1 cellular context compared by ENCODE assay signal in the genomic region with DNA sequence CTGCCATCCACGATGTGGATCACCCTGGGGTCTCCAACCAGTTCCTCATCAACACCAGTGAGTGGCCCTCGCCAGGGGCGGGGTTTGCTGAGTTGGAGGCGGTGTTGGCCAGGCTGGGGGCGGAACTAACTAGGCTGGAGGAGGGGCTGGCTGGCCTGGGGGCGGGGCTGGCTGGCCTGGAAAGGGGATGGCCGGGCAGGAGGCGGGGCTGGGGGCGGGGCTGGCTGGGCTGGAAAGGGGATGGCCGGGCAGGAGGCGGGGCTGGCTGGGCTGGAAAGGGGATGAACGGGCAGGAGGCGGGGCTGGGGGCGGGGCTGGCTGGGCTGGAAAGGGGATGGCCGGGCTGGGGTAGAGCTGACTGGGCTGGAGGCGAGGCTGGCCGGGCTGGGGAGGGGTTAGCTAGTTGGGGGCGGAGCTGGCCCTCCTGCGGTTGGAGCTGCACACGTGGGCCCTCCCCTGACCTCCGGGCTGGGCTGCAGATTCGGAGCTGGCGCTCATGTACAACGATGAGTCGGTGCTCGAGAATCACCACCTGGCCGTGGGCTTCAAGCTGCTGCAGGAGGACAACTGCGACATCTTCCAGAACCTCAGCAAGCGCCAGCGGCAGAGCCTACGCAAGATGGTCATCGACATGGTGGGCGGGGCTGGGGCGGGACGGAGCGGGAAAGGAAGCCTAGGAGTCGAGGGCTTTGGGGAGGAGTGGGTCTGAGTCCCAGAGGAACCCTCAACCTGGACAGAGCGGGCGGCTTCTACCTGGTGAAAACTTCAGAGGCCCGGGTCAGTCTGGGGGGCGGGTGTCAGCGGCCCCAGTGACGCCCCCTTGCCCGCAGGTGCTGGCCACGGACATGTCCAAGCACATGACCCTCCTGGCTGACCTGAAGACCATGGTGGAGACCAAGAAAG.
TF ChIP-seq lines count a peak whose summit lies in the region.

No MANE protein-coding gene starts in this region.

TF ChIP-seq in GM12878, 131 proteins besides CTCF, POLR2A, EP300 and RAD21:
- no peak for TF ChIP-seq BMI1 (IDR thresholded peaks at IDR 0.05; ENCODE audit: borderline replicate concordance)
- TF ChIP-seq DPF2 (IDR thresholded peaks at IDR 0.05) = no peak
- TF ChIP-seq FOS (IDR thresholded peaks at IDR 0.05; ENCODE audit: borderline replicate concordance, extremely low read depth, insufficient read length) = no peak
- peak; percentile 49; the same call in 1 of the 2 replicates for TF ChIP-seq RUNX3 (IDR thresholded peaks at IDR 0.05; ENCODE audit: low read length)
- TF ChIP-seq IKZF1 (conservative IDR thresholded peaks at IDR 0.05) = no peak
- peak in 1 of 2 experiments; percentile 56; a peak in 1 of 4 replicates for TF ChIP-seq SRF (IDR thresholded peaks at IDR 0.05; ENCODE audit: low read depth in 2 of 2, low read length in 2 of 2)
- no peak for TF ChIP-seq MXI1 (IDR thresholded peaks at IDR 0.05; ENCODE audit: low read depth, low read length)
- peak; percentile 37; the same call in 1 of the 2 replicates for TF ChIP-seq SPI1 (IDR thresholded peaks at IDR 0.05; ENCODE audit: borderline replicate concordance, insufficient read depth, low read depth, low read length)
- TF ChIP-seq TAF1 (IDR thresholded peaks at IDR 0.05; ENCODE audit: borderline replicate concordance, low read depth, low read length) = no peak
- TF ChIP-seq BRCA1 (IDR thresholded peaks at IDR 0.05; ENCODE audit: low read depth, low read length) = no peak
- TF ChIP-seq, protein P1, sequence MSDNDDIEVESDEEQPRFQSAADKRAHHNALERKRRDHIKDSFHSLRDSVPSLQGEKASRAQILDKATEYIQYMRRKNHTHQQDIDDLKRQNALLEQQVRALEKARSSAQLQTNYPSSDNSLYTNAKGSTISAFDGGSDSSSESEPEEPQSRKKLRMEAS (IDR thresholded peaks at IDR 0.05; ENCODE audit: low read depth, low read length) = peak; percentile 47; the same call in 1 of the 2 replicates
- TF ChIP-seq HDAC2 (IDR thresholded peaks at IDR 0.05) = no peak
- TF ChIP-seq EED (IDR thresholded peaks at IDR 0.05; ENCODE audit: low read depth) = no peak
- TF ChIP-seq, protein P2, sequence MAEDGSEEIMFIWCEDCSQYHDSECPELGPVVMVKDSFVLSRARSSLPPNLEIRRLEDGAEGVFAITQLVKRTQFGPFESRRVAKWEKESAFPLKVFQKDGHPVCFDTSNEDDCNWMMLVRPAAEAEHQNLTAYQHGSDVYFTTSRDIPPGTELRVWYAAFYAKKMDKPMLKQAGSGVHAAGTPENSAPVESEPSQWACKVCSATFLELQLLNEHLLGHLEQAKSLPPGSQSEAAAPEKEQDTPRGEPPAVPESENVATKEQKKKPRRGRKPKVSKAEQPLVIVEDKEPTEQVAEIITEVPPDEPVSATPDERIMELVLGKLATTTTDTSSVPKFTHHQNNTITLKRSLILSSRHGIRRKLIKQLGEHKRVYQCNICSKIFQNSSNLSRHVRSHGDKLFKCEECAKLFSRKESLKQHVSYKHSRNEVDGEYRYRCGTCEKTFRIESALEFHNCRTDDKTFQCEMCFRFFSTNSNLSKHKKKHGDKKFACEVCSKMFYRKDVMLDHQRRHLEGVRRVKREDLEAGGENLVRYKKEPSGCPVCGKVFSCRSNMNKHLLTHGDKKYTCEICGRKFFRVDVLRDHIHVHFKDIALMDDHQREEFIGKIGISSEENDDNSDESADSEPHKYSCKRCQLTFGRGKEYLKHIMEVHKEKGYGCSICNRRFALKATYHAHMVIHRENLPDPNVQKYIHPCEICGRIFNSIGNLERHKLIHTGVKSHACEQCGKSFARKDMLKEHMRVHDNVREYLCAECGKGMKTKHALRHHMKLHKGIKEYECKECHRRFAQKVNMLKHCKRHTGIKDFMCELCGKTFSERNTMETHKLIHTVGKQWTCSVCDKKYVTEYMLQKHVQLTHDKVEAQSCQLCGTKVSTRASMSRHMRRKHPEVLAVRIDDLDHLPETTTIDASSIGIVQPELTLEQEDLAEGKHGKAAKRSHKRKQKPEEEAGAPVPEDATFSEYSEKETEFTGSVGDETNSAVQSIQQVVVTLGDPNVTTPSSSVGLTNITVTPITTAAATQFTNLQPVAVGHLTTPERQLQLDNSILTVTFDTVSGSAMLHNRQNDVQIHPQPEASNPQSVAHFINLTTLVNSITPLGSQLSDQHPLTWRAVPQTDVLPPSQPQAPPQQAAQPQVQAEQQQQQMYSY (CRISPR knock-in tag; IDR thresholded peaks at IDR 0.05) = no peak
- TF ChIP-seq, protein P3, sequence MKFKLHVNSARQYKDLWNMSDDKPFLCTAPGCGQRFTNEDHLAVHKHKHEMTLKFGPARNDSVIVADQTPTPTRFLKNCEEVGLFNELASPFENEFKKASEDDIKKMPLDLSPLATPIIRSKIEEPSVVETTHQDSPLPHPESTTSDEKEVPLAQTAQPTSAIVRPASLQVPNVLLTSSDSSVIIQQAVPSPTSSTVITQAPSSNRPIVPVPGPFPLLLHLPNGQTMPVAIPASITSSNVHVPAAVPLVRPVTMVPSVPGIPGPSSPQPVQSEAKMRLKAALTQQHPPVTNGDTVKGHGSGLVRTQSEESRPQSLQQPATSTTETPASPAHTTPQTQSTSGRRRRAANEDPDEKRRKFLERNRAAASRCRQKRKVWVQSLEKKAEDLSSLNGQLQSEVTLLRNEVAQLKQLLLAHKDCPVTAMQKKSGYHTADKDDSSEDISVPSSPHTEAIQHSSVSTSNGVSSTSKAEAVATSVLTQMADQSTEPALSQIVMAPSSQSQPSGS (IDR thresholded peaks at IDR 0.05; ENCODE audit: low read length) = no peak
- TF ChIP-seq RAD51 (IDR thresholded peaks at IDR 0.05) = peak; percentile 68; the same call in 1 of the 2 replicates
- peak; percentile 38; the same call in 1 of the 2 replicates for TF ChIP-seq HDGF (IDR thresholded peaks at IDR 0.05)
- TF ChIP-seq BCL11A (IDR thresholded peaks at IDR 0.05; ENCODE audit: low read depth, low read length) = no peak
- TF ChIP-seq NR2C2 (IDR thresholded peaks at IDR 0.05; ENCODE audit: borderline replicate concordance, control insufficient read depth, insufficient read length, low read depth) = no peak
- no peak for TF ChIP-seq CEBPB (IDR thresholded peaks at IDR 0.05; ENCODE audit: borderline replicate concordance in 1 of 2, low read depth in 2 of 2, low read length in 2 of 2)
- TF ChIP-seq, protein P4, sequence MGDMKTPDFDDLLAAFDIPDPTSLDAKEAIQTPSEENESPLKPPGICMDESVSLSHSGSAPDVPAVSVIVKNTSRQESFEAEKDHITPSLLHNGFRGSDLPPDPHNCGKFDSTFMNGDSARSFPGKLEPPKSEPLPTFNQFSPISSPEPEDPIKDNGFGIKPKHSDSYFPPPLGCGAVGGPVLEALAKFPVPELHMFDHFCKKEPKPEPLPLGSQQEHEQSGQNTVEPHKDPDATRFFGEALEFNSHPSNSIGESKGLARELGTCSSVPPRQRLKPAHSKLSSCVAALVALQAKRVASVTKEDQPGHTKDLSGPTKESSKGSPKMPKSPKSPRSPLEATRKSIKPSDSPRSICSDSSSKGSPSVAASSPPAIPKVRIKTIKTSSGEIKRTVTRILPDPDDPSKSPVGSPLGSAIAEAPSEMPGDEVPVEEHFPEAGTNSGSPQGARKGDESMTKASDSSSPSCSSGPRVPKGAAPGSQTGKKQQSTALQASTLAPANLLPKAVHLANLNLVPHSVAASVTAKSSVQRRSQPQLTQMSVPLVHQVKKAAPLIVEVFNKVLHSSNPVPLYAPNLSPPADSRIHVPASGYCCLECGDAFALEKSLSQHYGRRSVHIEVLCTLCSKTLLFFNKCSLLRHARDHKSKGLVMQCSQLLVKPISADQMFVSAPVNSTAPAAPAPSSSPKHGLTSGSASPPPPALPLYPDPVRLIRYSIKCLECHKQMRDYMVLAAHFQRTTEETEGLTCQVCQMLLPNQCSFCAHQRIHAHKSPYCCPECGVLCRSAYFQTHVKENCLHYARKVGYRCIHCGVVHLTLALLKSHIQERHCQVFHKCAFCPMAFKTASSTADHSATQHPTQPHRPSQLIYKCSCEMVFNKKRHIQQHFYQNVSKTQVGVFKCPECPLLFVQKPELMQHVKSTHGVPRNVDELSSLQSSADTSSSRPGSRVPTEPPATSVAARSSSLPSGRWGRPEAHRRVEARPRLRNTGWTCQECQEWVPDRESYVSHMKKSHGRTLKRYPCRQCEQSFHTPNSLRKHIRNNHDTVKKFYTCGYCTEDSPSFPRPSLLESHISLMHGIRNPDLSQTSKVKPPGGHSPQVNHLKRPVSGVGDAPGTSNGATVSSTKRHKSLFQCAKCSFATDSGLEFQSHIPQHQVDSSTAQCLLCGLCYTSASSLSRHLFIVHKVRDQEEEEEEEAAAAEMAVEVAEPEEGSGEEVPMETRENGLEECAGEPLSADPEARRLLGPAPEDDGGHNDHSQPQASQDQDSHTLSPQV (IDR thresholded peaks at IDR 0.05) = no peak
- no peak for TF ChIP-seq NFYA (IDR thresholded peaks at IDR 0.05; ENCODE audit: borderline replicate concordance, low read depth, low read length)
- TF ChIP-seq JUNB (IDR thresholded peaks at IDR 0.05) = no peak
- no peak for TF ChIP-seq RBBP5 (conservative IDR thresholded peaks at IDR 0.05)
- TF ChIP-seq MEF2A (IDR thresholded peaks at IDR 0.05; ENCODE audit: insufficient read depth, low read depth, low read length) = no peak
- TF ChIP-seq NFIC (IDR thresholded peaks at IDR 0.05; ENCODE audit: low read depth, low read length) = no peak
- TF ChIP-seq RELA (IDR thresholded peaks at IDR 0.05; ENCODE audit: borderline replicate concordance, partially characterized antibody) = no peak
- TF ChIP-seq SP1 (IDR thresholded peaks at IDR 0.05; ENCODE audit: low read depth, low read length) = no peak
- no peak for TF ChIP-seq YY1 (IDR thresholded peaks at IDR 0.05; ENCODE audit: low read depth, low read length)
- TF ChIP-seq MTA2 (IDR thresholded peaks at IDR 0.05; ENCODE audit: low read depth) = no peak
- TF ChIP-seq, protein P5, sequence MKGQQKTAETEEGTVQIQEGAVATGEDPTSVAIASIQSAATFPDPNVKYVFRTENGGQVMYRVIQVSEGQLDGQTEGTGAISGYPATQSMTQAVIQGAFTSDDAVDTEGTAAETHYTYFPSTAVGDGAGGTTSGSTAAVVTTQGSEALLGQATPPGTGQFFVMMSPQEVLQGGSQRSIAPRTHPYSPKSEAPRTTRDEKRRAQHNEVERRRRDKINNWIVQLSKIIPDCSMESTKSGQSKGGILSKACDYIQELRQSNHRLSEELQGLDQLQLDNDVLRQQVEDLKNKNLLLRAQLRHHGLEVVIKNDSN (IDR thresholded peaks at IDR 0.05; ENCODE audit: borderline replicate concordance, extremely low read length, insufficient read depth, low read depth, low read length) = peak; percentile 68
- peak in 1 of 2 experiments; percentile 33; a peak in 1 of 4 replicates for TF ChIP-seq BHLHE40 (IDR thresholded peaks at IDR 0.05; ENCODE audit: borderline replicate concordance in 1 of 2, low read depth in 2 of 2, low read length in 1 of 2)
- TF ChIP-seq, protein P6, sequence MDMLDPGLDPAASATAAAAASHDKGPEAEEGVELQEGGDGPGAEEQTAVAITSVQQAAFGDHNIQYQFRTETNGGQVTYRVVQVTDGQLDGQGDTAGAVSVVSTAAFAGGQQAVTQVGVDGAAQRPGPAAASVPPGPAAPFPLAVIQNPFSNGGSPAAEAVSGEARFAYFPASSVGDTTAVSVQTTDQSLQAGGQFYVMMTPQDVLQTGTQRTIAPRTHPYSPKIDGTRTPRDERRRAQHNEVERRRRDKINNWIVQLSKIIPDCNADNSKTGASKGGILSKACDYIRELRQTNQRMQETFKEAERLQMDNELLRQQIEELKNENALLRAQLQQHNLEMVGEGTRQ (IDR thresholded peaks at IDR 0.05; ENCODE audit: borderline replicate concordance, low read depth, low read length) = peak; percentile 57
- 0 out of 2 replicates have a peak, but pooled peaks have one; percentile 32 for TF ChIP-seq NR2F1 (conservative IDR thresholded peaks at IDR 0.05)
- TF ChIP-seq ZNF207 (IDR thresholded peaks at IDR 0.05; ENCODE audit: borderline replicate concordance) = no peak
- TF ChIP-seq, protein P7, sequence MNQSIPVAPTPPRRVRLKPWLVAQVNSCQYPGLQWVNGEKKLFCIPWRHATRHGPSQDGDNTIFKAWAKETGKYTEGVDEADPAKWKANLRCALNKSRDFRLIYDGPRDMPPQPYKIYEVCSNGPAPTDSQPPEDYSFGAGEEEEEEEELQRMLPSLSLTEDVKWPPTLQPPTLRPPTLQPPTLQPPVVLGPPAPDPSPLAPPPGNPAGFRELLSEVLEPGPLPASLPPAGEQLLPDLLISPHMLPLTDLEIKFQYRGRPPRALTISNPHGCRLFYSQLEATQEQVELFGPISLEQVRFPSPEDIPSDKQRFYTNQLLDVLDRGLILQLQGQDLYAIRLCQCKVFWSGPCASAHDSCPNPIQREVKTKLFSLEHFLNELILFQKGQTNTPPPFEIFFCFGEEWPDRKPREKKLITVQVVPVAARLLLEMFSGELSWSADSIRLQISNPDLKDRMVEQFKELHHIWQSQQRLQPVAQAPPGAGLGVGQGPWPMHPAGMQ (IDR thresholded peaks at IDR 0.05; ENCODE audit: borderline replicate concordance) = no peak
